ENCODE assay signal across 8 cellular contexts in the genomic region with DNA sequence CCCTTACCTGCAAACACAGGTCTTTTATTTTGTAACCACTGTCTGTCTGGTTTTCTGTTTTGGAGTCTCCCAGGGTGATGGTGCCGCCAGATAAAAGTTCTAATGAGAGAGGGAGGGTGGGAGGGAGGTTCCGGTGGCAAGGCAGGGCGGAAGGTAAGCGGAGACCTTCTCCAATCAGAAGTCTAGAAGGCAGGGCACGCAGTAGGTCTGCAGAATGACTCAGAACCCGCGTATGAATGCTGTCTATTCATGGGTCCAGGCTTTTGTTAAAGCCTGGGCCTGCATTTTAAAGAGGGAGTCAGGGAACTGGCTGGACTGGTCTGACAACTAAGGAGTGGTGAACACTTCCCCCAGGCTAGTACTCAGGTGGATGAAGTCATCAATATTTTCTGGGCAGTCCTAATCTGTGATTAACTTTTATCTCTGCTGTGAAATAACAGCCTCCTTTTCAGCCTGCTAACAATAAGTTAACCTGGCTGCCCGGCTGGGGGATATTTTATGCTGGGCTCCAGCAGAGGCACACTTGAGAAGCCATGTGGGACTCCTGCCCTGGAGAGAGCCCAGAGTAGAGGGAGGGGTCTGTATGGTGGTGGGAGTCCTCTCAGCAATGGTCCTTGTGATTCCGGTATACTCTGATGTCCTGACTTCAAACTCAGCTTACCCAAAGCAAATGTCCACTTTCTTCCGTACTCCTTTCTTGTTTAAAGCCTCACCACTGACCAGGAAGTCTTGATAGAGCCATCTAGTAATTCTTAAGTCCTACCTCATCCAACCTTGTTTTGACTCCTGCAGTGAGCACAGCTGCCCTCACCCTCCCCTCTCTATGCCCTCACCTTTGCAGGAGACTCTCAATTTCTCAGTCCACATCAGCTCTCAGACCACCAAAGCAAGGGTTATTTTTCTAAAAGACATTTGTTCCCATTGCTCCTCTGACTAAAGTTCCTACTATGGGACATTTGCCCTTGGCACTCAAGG.
DNase-seq lines count a peak whose midpoint lies in the region; ATAC-seq, FAIRE-seq and TF ChIP-seq lines count a peak whose summit lies in the region.
"Not testable (repeated sequence)": the region's sequence is repeated elsewhere in the genome, so short reads cannot be mapped to it uniquely, and the experiment has no call there.

No MANE protein-coding gene starts in this region.

- H4K8ac ChIP-seq in trophoblast cell (ENCODE audit: low read depth, low read length), result not testable (repeated sequence)

- H3K9ac ChIP-seq in PC-3 (ENCODE audit: low read length); K562 (ENCODE audit: insufficient read depth in 1 of 2, low read depth in 2 of 2, low read length in 2 of 2); HepG2 (ENCODE audit: insufficient read depth, low read depth, low read length); trophoblast cell (ENCODE audit: low read length): not testable (repeated sequence)

- ATAC-seq in GM23338 (peak; percentile 90), PC-3 (peak; percentile 86), K562 (peak; percentile 78)
- ATAC-seq in HepG2, result not testable (repeated sequence)

- DNase-seq in GM23338 (ENCODE audit: low spot score) (peak; percentile 57), PC-3 (peak; percentile 96), K562 (ENCODE audit: extremely low read depth in 1 of 4, low spot score in 3 of 4) (peak; percentile 7 to 63 (median 32)), epithelial cell of esophagus (ENCODE audit: low read depth) (peak; percentile 90), iPS-NIHi11 (ENCODE audit: low spot score) (peak; percentile 53), trophoblast cell (peak; percentile 87 to 90)
- not testable (repeated sequence) for DNase-seq in HepG2 (ENCODE audit: low spot score); type B pancreatic cell (ENCODE audit: extremely low spot score, unreplicated experiment)

- POLR2A ChIA-PET in PC-3 (lab: Charles Lee; ENCODE audit: unreplicated experiment); K562 (lab: Yijun Ruan, JAX); HepG2 (lab: Yijun Ruan, JAX): not testable (repeated sequence)

- H3K4me3 Mint-ChIP-seq in GM23338, type B pancreatic cell: not testable (repeated sequence)

- H3K36me3 Mint-ChIP-seq in GM23338 (ENCODE audit: low read depth); type B pancreatic cell: not testable (repeated sequence)

- H2BK12ac ChIP-seq in trophoblast cell (ENCODE audit: low read length), result not testable (repeated sequence)

- H3K79me1 ChIP-seq in trophoblast cell (ENCODE audit: low read length), result peaks cover 12% of the 10 kb centered on the region

- FAIRE-seq in K562 (lab: Jason Lieb, UNC) (peak; percentile 26), HepG2 (lab: Jason Lieb, UNC) (peak; percentile 4)

- H4K91ac ChIP-seq in trophoblast cell (ENCODE audit: low read depth, low read length), result peak overlapping the region; percentile 36

- not testable (repeated sequence) for H3K27me3 Mint-ChIP-seq in GM23338 (ENCODE audit: insufficient read depth, low read depth, poor library complexity); type B pancreatic cell

- CTCF ChIA-PET in PC-3 (lab: Charles Lee); K562 (lab: Yijun Ruan, JAX; ENCODE audit: low intra/inter-chr PET ratio); HepG2 (lab: Yijun Ruan, JAX; ENCODE audit: low intra/inter-chr PET ratio, low total read pairs): not testable (repeated sequence)

- H3K9me3 ChIP-seq in PC-3 (ENCODE audit: low read length); K562 (replicated peaks; ENCODE audit: control insufficient read depth, insufficient read depth, low read depth, low read length); HepG2 (ENCODE audit: low read length); trophoblast cell (ENCODE audit: insufficient read depth, low read depth, low read length): not testable (repeated sequence)

- not testable (repeated sequence) for H3K36me3 ChIP-seq in GM23338 (ENCODE audit: insufficient read depth); PC-3 (ENCODE audit: low read depth, low read length); K562 (ENCODE audit: control insufficient read depth, insufficient read depth, low read length); HepG2 (replicated peaks in 1 of 2; ENCODE audit: control insufficient read depth in 1 of 2, insufficient read depth in 2 of 2, low read length in 2 of 2); trophoblast cell (ENCODE audit: control insufficient read depth in 1 of 2, insufficient read depth in 2 of 2, low read length in 2 of 2)

- not testable (repeated sequence) for H3K27me3 ChIP-seq in GM23338 (ENCODE audit: insufficient read depth); PC-3 (ENCODE audit: low read length); K562 (ENCODE audit: control insufficient read depth in 2 of 2, insufficient read depth in 2 of 2, low read length in 2 of 2); HepG2 (ENCODE audit: control insufficient read depth in 1 of 2, insufficient read depth in 2 of 2, low read length in 2 of 2); trophoblast cell (ENCODE audit: insufficient read depth, low read length)

- not testable (repeated sequence) for TF ChIP-seq POLR2A in K562 (conservative IDR thresholded peaks at IDR 0.05); HepG2 (IDR thresholded peaks at IDR 0.05; ENCODE audit: insufficient read depth in 1 of 2, low read depth in 2 of 2, low read length in 2 of 2)

- not testable (repeated sequence) for H3K27ac Mint-ChIP-seq in GM23338
- peak overlapping the region; percentile 80 for H3K27ac Mint-ChIP-seq in type B pancreatic cell

- not testable (repeated sequence) for H3K27ac ChIP-seq in GM23338 (ENCODE audit: low read depth); K562 (ENCODE audit: extremely low read depth, low read depth, low read length); HepG2 (ENCODE audit: extremely low read length, insufficient read depth, low read length)
- H3K27ac ChIP-seq in PC-3 (ENCODE audit: low read length) (peak overlapping the region; percentile 55), trophoblast cell (ENCODE audit: low read depth, low read length) (peak overlapping the region; percentile 92)

- H3K14ac ChIP-seq in trophoblast cell (ENCODE audit: low read length), result not testable (repeated sequence)

- not testable (repeated sequence) for H3K9me3 Mint-ChIP-seq in GM23338, type B pancreatic cell

- intact Hi-C loops in PC-3 (cut with micrococcal nuclease); K562 (cut with micrococcal nuclease); HepG2 (cut with micrococcal nuclease; ENCODE audit: unreplicated experiment): not testable (repeated sequence)

- H2AK5ac ChIP-seq in trophoblast cell (ENCODE audit: low read length), result not testable (repeated sequence)

- H2BK5ac ChIP-seq in trophoblast cell (ENCODE audit: low read depth, low read length, poor library complexity), result peak overlapping the region; percentile 37

- not testable (repeated sequence) for H3K4ac ChIP-seq in trophoblast cell (ENCODE audit: low read depth, low read length)

- TF ChIP-seq EP300 in K562 (IDR thresholded peaks at IDR 0.05; ENCODE audit: low read length); HepG2 (IDR thresholded peaks at IDR 0.05; ENCODE audit: low read depth in 2 of 2, low read length in 2 of 2); HepG2 (CRISPR knock-in tag; IDR thresholded peaks at IDR 0.05; ENCODE audit: borderline replicate concordance): not testable (repeated sequence)

- not testable (repeated sequence) for H4K12ac ChIP-seq in trophoblast cell (ENCODE audit: low read depth, low read length)

- H3K4me1 ChIP-seq in GM23338 (ENCODE audit: insufficient read depth); PC-3 (ENCODE audit: insufficient read depth, low read length); K562 (replicated peaks in 1 of 2; ENCODE audit: control insufficient read depth in 2 of 2, insufficient read depth in 2 of 2, low read length in 2 of 2); trophoblast cell (ENCODE audit: control insufficient read depth in 1 of 2, insufficient read depth in 2 of 2, low read length in 2 of 2): not testable (repeated sequence)
- H3K4me1 ChIP-seq in HepG2 (ENCODE audit: insufficient read depth, low read length), result peaks cover 12% of the 10 kb centered on the region

- 26% methylated on average over 6 of the region's 10 CpGs for WGBS in K562 (ENCODE audit: insufficient coverage, low coverage, missing lambda C conversion rate)
- WGBS in HepG2 (ENCODE audit: low lambda C conversion rate), result 77% methylated on average over 9 of the region's 10 CpGs
- WGBS in trophoblast cell (ENCODE audit: extremely low coverage, insufficient coverage, insufficient read length), result no CpG with 5 or more reads among the region's 10 CpGs

- not testable (repeated sequence) for H4K20me1 ChIP-seq in GM23338 (replicated peaks; ENCODE audit: insufficient read depth); PC-3 (ENCODE audit: low read length); K562 (replicated peaks; ENCODE audit: control insufficient read depth, insufficient read depth, low read length); HepG2 (ENCODE audit: insufficient read depth, low read length)

- H3K9me2 ChIP-seq in GM23338 (ENCODE audit: insufficient read depth); PC-3 (replicated peaks; ENCODE audit: low read length): not testable (repeated sequence)

- H3K4me1 Mint-ChIP-seq in GM23338; type B pancreatic cell (ENCODE audit: unreplicated experiment): not testable (repeated sequence)

- H3F3A ChIP-seq in GM23338 (replicated peaks; ENCODE audit: low read depth); PC-3 (ENCODE audit: low read length, unreplicated experiment): not testable (repeated sequence)

- H3K79me2 ChIP-seq in GM23338 (replicated peaks; ENCODE audit: insufficient read depth); PC-3 (ENCODE audit: low read length); K562 (ENCODE audit: control insufficient read depth, insufficient read depth, low read length); HepG2 (ENCODE audit: insufficient read depth, low read length); trophoblast cell (ENCODE audit: control insufficient read depth, insufficient read depth, low read length, poor library complexity): not testable (repeated sequence)

- H3K18ac ChIP-seq in trophoblast cell (ENCODE audit: low read length), result not testable (repeated sequence)

- not testable (repeated sequence) for H2AFZ ChIP-seq in GM23338; PC-3 (ENCODE audit: low read length); K562 (ENCODE audit: low read depth, low read length); HepG2 (ENCODE audit: low read length); trophoblast cell (ENCODE audit: insufficient read depth, low read length, poor library complexity)

- not testable (repeated sequence) for TF ChIP-seq RAD21 in K562 (CRISPR knock-in tag; conservative IDR thresholded peaks at IDR 0.05 in 1 of 2, IDR thresholded peaks at IDR 0.05 in 1 of 2); HepG2 (CRISPR knock-in tag; IDR thresholded peaks at IDR 0.05)

- H3K23ac ChIP-seq in trophoblast cell (ENCODE audit: low read length), result not testable (repeated sequence)

- H2BK120ac ChIP-seq in trophoblast cell (ENCODE audit: insufficient read depth, low read length, poor library complexity), result peak overlapping the region; percentile 10

- BruUV-seq in PC-3 (replicated peaks; lab: Mats Ljungman, UMichigan); K562 (replicated peaks; lab: Mats Ljungman, UMichigan); HepG2 (replicated peaks; lab: Mats Ljungman, UMichigan): not testable (repeated sequence)

- not testable (repeated sequence) for H3K9me1 ChIP-seq in K562 (ENCODE audit: control insufficient read depth, insufficient read depth, low read length)

- in situ Hi-C loops in K562 (cut with MboI); HepG2 (cut with HindIII; ENCODE audit: extremely low pct_ligation_motif_present, low pct_unique_long_range_greater_than_20kb): not testable (repeated sequence)

- H3K4me2 ChIP-seq in GM23338; PC-3 (ENCODE audit: low read length); K562 (ENCODE audit: insufficient read depth, low read length); HepG2 (ENCODE audit: low read depth, low read length); trophoblast cell (ENCODE audit: low read length): not testable (repeated sequence)

- TF ChIP-seq CTCF in GM23338 (conservative IDR thresholded peaks at IDR 0.05; ENCODE audit: low read depth in 2 of 2); PC-3 (conservative IDR thresholded peaks at IDR 0.05; ENCODE audit: low read depth, low read length); K562 (IDR thresholded peaks at IDR 0.05 in 2 of 3, conservative IDR thresholded peaks at IDR 0.05 in 1 of 3; ENCODE audit: insufficient read depth in 2 of 3, low read depth in 1 of 3, low read length in 3 of 3); epithelial cell of esophagus (IDR thresholded peaks at IDR 0.05; ENCODE audit: insufficient read depth, low read depth, low read length, missing control alignments); HepG2 (CRISPR knock-in tag; IDR thresholded peaks at IDR 0.05); type B pancreatic cell (conservative IDR thresholded peaks at IDR 0.05): not testable (repeated sequence)

- not testable (repeated sequence) for H3K4me3 ChIP-seq in GM23338; PC-3 (ENCODE audit: low read length); K562; epithelial cell of esophagus (ENCODE audit: low read length); HepG2 (replicated peaks in 1 of 3; ENCODE audit: insufficient read depth in 1 of 3, low read depth in 2 of 3, low read length in 3 of 3); trophoblast cell (ENCODE audit: low read depth, low read length)
